Comparison of ENCODE assay signal across 17 cellular contexts in genomic region chr2:14677039-14677438, GRCh38. TPM values are rescaled to one million over a fixed set of nuclear protein-coding genes. Genes with fewer than 3 reads are reported as not detected.
"Had no signal": no experiment of that assay in that cellular context is flagged by ENCODE, and none has a peak within 500 bp of the region (broad histone marks: within the 10 kb centered on the region; RNA-seq: fewer than 3 reads in every experiment).

No MANE protein-coding gene starts in this region.

- ATAC-seq: activated T-cell treated with anti-CD3 and anti-CD28 coated beads, Interleukin-2, amount 50 U/mL, for 4 hours; left lung; natural killer cell treated with Interleukin-12 subunit alpha and Interleukin-12 subunit beta and Interleukin-15 and Interleukin-18, amount 100 ng/mL, for 72 hours; sciatic nerve had no signal

- H3K27ac ChIP-seq: adrenal gland, left lung, prostate gland, spleen, suprapubic skin, VCaP had no signal

- FAIRE-seq: colon, endometrium had no signal

- DNase-seq: activated CD4-positive, alpha-beta memory T cell treated with anti-CD3 and anti-CD28 coated beads for 36 hours; activated CD4-positive, alpha-beta T cell treated with anti-CD3 and anti-CD28 coated beads for 1 hour; activated effector memory CD4-positive, alpha-beta T cell treated with Interleukin-2 at 50 U/mL for 16 hours; activated naive CD4-positive, alpha-beta T cell treated with anti-CD3 and anti-CD28 coated beads, Interleukin-2, amount 50 U/mL, for 16 hours; activated T-cell treated with anti-CD3 and anti-CD28 coated beads, Interleukin-2, amount 50 U/mL, for 4 hours; adrenal gland; caudate nucleus; islet precursor cell; left lung; spleen had no signal

- H3K4me3 ChIP-seq: adrenal gland, left lung, prostate gland, spleen, suprapubic skin had no signal

- H3K36me3 ChIP-seq: adrenal gland, left lung, prostate gland, spleen, suprapubic skin had no signal

- H3K27me3 ChIP-seq: adrenal gland, left lung, spleen, suprapubic skin had no signal

- H3K9me3 ChIP-seq: adrenal gland, left lung, prostate gland, spleen, suprapubic skin had no signal

- H3K4me1 ChIP-seq: left lung, prostate gland, spleen had no signal

RNA-seq across cellular contexts. Expression of gene LRATD1, which starts 44.5 kb away (rescaled TPM):
- total RNA-seq: activated CD4-positive, alpha-beta memory T cell treated with anti-CD3 and anti-CD28 coated beads for 36 hours; natural killer cell treated with Interleukin-12 subunit alpha and Interleukin-12 subunit beta and Interleukin-15 and Interleukin-18, amount 100 ng/mL, for 72 hours had no signal
